ENCODE assay signal across 9 cellular contexts in genomic region chr1:160862151-160863061, GRCh38. TPM values are rescaled to one million over a fixed set of nuclear protein-coding genes. Genes with fewer than 3 reads are reported as not detected.
A peak's percentile ranks its signal among the peaks of the same experiment; 100 is the strongest.
DNase-seq lines count a peak whose midpoint lies in the region; TF ChIP-seq lines count a peak whose summit lies in the region.
"Had no signal": no experiment of that assay in that cellular context is flagged by ENCODE, and none has a peak within 500 bp of the region (broad histone marks: within the 10 kb centered on the region; RNA-seq: fewer than 3 reads in every experiment).

Gene CD244 (minus strand): TSS chr1:160862887. CDS start chr1:160862677, 210 bp downstream.

- H3K4me2 ChIP-seq in GM23248 (ENCODE audit: unreplicated experiment) = no peak within 1 kb of the TSS

- H3K36me3 Mint-ChIP-seq in activated naive CD4-positive, alpha-beta T cell treated with anti-CD3 and anti-CD28 coated beads for 36 hours (ENCODE audit: low read depth) = no peaks in the 10 kb centered on the region
- no peaks in the 10 kb centered on the region for H3K36me3 Mint-ChIP-seq in nephron progenitor cell (ENCODE audit: low read depth)

- DNase-seq in GM10248 (ENCODE audit: extremely low spot score) = peak; percentile 81
- DNase-seq in GM23248 = peak; percentile 19
- DNase-seq in NOMO-1 treated with DMSO at 0.1 percent for 48 hours (lab: John Stamatoyannopoulos, UW; ENCODE audit: unreplicated experiment) = peak; percentile 93
- peak; percentile 76 for DNase-seq in activated naive CD4-positive, alpha-beta T cell treated with anti-CD3 and anti-CD28 coated beads for 36 hours
- no peak for DNase-seq in nephron progenitor cell
- no peak for DNase-seq in NCI-H446 (lab: John Stamatoyannopoulos, UW)
- no peak for DNase-seq in NCI-H82 (lab: John Stamatoyannopoulos, UW)
- no peak for DNase-seq in NCI-H510A (lab: John Stamatoyannopoulos, UW)

- no peaks in the 10 kb centered on the region for H3K79me2 ChIP-seq in GM23248 (ENCODE audit: insufficient read depth)

- intact Hi-C loops in activated naive CD4-positive, alpha-beta T cell treated with anti-CD3 and anti-CD28 coated beads for 36 hours (cut with micrococcal nuclease) = no loop called here

- H3K4me1 Mint-ChIP-seq in activated naive CD4-positive, alpha-beta T cell treated with anti-CD3 and anti-CD28 coated beads for 36 hours (ENCODE audit: low read depth) = peaks cover 10% of the 10 kb centered on the region
- H3K4me1 Mint-ChIP-seq in nephron progenitor cell = peaks cover 33% of the 10 kb centered on the region

- no peaks in the 10 kb centered on the region for H3K9me3 Mint-ChIP-seq in activated naive CD4-positive, alpha-beta T cell treated with anti-CD3 and anti-CD28 coated beads for 36 hours
- H3K9me3 Mint-ChIP-seq in nephron progenitor cell = no peaks in the 10 kb centered on the region

- no peaks in the 10 kb centered on the region for H3K36me3 ChIP-seq in GM23248 (ENCODE audit: low read depth)

- in situ Hi-C loops in GM23248 (cut with MboI) = no loop called here

- H3K27ac ChIP-seq in GM23248 = no peak within 1 kb of the TSS

- no peaks in the 10 kb centered on the region; the same call in 1 of the 2 replicates for H3K27me3 ChIP-seq in GM23248 (replicated peaks; ENCODE audit: insufficient read depth)

- no peak within 1 kb of the TSS for H3K4me3 ChIP-seq in GM23248

- CTCF ChIA-PET in GM10248 (lab: Yijun Ruan, JAX) = interaction anchor here (0.8 to 4.6 kb wide), 12 partner anchors 9 to 187 kb away, joined by 3 to 38 read pairs (median 4); partner anchors contain the start of gene ITLN1
- CTCF ChIA-PET in activated naive CD4-positive, alpha-beta T cell treated with anti-CD3 and anti-CD28 coated beads for 36 hours (lab: Charles Lee) = interaction anchor here (0.9 to 5.0 kb wide), 8 partner anchors 12 to 92 kb away, joined by 3 to 21 read pairs (median 4); partner anchors contain the start of gene ITLN2

- no peak for TF ChIP-seq CTCF in GM10248 (IDR thresholded peaks at IDR 0.05; ENCODE audit: control extremely low read depth, extremely low read depth, low read depth, missing control alignments)
- no peak for TF ChIP-seq CTCF in nephron progenitor cell (IDR thresholded peaks at IDR 0.05)

- WGBS in GM23248 (ENCODE audit: low coverage in 1 of 2, low lambda C conversion rate in 2 of 2, missing lambda C conversion rate in 2 of 2), 2 experiments = 10% methylated on average over 13 of the region's 13 CpGs

- H3K4me3 Mint-ChIP-seq in activated naive CD4-positive, alpha-beta T cell treated with anti-CD3 and anti-CD28 coated beads for 36 hours = no peak within 1 kb of the TSS
- no peak within 1 kb of the TSS for H3K4me3 Mint-ChIP-seq in nephron progenitor cell

- no peaks in the 10 kb centered on the region for H3K9me3 ChIP-seq in GM23248 (ENCODE audit: low read depth)

- POLR2A ChIA-PET in GM10248 (lab: Yijun Ruan, JAX) = no interaction called here

- no peak within 1 kb of the TSS for H3K9ac ChIP-seq in GM23248

- H3F3A ChIP-seq in GM23248 (ENCODE audit: insufficient read depth) = no peaks in the 10 kb centered on the region

- no peaks in the 10 kb centered on the region for H3K27me3 Mint-ChIP-seq in activated naive CD4-positive, alpha-beta T cell treated with anti-CD3 and anti-CD28 coated beads for 36 hours (ENCODE audit: low read depth)
- H3K27me3 Mint-ChIP-seq in nephron progenitor cell (ENCODE audit: low read depth, poor library complexity) = peaks cover 7% of the 10 kb centered on the region

- no peak within 1 kb of the TSS for H3K27ac Mint-ChIP-seq in activated naive CD4-positive, alpha-beta T cell treated with anti-CD3 and anti-CD28 coated beads for 36 hours
- peak within 1 kb of the TSS; percentile 42 for H3K27ac Mint-ChIP-seq in nephron progenitor cell

- no peak within 1 kb of the TSS for H2AFZ ChIP-seq in GM23248

- no peaks in the 10 kb centered on the region for H3K4me1 ChIP-seq in GM23248 (ENCODE audit: insufficient read depth)

- H4K20me1 ChIP-seq in GM23248 (ENCODE audit: insufficient read depth) = no peaks in the 10 kb centered on the region

- H3K9me2 ChIP-seq in GM23248 (ENCODE audit: insufficient read depth) = no peaks in the 10 kb centered on the region

RNA-seq across cellular contexts. Expression of gene CD244, which starts in this region (rescaled TPM):
- not detected in 2 replicates for total RNA-seq in GM23248 (2014; rRNA removed; shearing (Covaris generic))
- polyA plus RNA-seq in GM23248 (2016; fragmentation: Nextera tagmentation; extraction: Ambion mirVana) = not detected in 2 replicates
- total RNA-seq in activated naive CD4-positive, alpha-beta T cell treated with anti-CD3 and anti-CD28 coated beads for 36 hours = under 1 TPM in 1 of 2 experiments, not detected in 1; 0.15 TPM
- total RNA-seq: dermis microvascular lymphatic vessel endothelial cell had no signal

Comparison
In these comparisons a context has a peak if more than half of its experiments do, and no peak if none do; other contexts are left out.
1. Peak in DNase-seq in GM23248; RNA of the gene not detected or under 1 TPM.
2. Peak in DNase-seq in activated naive CD4-positive, alpha-beta T cell treated with anti-CD3 and anti-CD28 coated beads for 36 hours; RNA of the gene not detected or under 1 TPM.
3. DNase-seq: peak in GM10248 (single experiment) and NOMO-1 treated with DMSO at 0.1 percent for 48 hours (single experiment); none in nephron progenitor cell (single experiment), NCI-H446 (0 of 2), NCI-H82 (single experiment) and NCI-H510A (single experiment).